Comparison of ENCODE assay signal across 8 cellular contexts in the genomic region with DNA sequence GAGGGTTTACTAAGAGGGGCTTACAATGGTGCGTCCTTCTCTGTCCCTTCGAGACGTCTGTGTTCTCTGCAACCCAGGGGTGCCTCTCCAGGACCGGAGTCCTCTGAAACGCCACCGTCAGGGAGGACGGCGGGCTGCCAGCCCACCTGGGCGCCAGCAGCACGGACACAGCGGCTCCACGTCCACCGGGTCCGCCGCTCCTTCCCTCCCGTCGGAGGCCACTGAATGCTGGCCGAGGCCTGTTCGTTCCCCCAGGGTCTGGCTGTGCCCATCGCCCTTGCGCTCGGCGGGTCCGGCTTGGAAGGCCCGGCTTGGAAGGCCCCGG. TPM values are rescaled to one million over a fixed set of nuclear protein-coding genes. Genes with fewer than 3 reads are reported as not detected.
DNase-seq lines count a peak whose midpoint lies in the region; ATAC-seq, FAIRE-seq and TF ChIP-seq lines count a peak whose summit lies in the region.

No MANE protein-coding gene starts in this region.

- peaks cover 18% of the 10 kb centered on the region for H3K36me3 ChIP-seq in bronchial epithelial cell (ENCODE audit: control insufficient read depth, insufficient read depth, low read length)

- DNase-seq in CD14-positive monocyte (ENCODE audit: low spot score) (no peak), bronchial epithelial cell (ENCODE audit: low read depth) (no peak), AG08396 (ENCODE audit: low spot score) (no peak)
- no peak for DNase-seq in naive thymus-derived CD8-positive, alpha-beta T cell
- DNase-seq in central memory CD4-positive, alpha-beta T cell = no peak
- DNase-seq in stimulated activated CD4-positive, alpha-beta T cell treated with anti-CD3 and anti-CD28 coated beads, Interleukin-1b, Interleukin-23, amount 100 ng/mL, for 48 hours = no peak

- peaks cover 43% of the 10 kb centered on the region for H3K4me1 Mint-ChIP-seq in CD14-positive monocyte
- peaks cover 13 to 56% (median 46%) of the 10 kb centered on the region in 4 donors for H3K4me1 Mint-ChIP-seq in naive thymus-derived CD8-positive, alpha-beta T cell

- ATAC-seq in HG03354 (IDR thresholded peaks at IDR 0.05; ENCODE audit: poor library complexity, severe bottlenecking, unreplicated experiment) (peak; percentile 5), GM19324 (IDR thresholded peaks at IDR 0.05; ENCODE audit: low FRiP score, unreplicated experiment) (no peak)
- ATAC-seq in naive thymus-derived CD8-positive, alpha-beta T cell = no peak

- H3K4me3 ChIP-seq in bronchial epithelial cell (ENCODE audit: low read depth, low read length) = peak overlapping the region; percentile 89

- TF ChIP-seq CTCF in CD14-positive monocyte (IDR thresholded peaks at IDR 0.05) (no peak), bronchial epithelial cell (IDR thresholded peaks at IDR 0.05; ENCODE audit: insufficient read depth, low read length, severe bottlenecking) (no peak)

- POLR2A ChIA-PET in naive thymus-derived CD8-positive, alpha-beta T cell (lab: Charles Lee) = interaction anchor here (0.6 to 3.9 kb wide), 14 partner anchors 10 to 739 kb away, joined by 3 to 43 read pairs (median 7); a partner anchor contains a TSS

- H3K27me3 ChIP-seq in bronchial epithelial cell (ENCODE audit: control insufficient read depth, insufficient read depth, low read length) = no peaks in the 10 kb centered on the region

- FAIRE-seq in bronchial epithelial cell (lab: Jason Lieb, UNC) = no peak

- peak overlapping the region in 3 of 7 donors; percentile 50 to 71 (median 51) for H3K27ac Mint-ChIP-seq in CD14-positive monocyte
- H3K27ac Mint-ChIP-seq in naive thymus-derived CD8-positive, alpha-beta T cell = peak overlapping the region in 3 of 10 donors; percentile 46 to 82 (median 69)

- H3K4me3 Mint-ChIP-seq in CD14-positive monocyte = peak overlapping the region; percentile 77 to 88
- peak overlapping the region; percentile 75 to 94 (median 86) for H3K4me3 Mint-ChIP-seq in naive thymus-derived CD8-positive, alpha-beta T cell

- peaks cover 16 to 38% of the 10 kb centered on the region in 2 donors for H3K36me3 Mint-ChIP-seq in CD14-positive monocyte
- peaks cover 0 to 3% (median 0%) of the 10 kb centered on the region in 3 donors for H3K36me3 Mint-ChIP-seq in naive thymus-derived CD8-positive, alpha-beta T cell

- no peaks in the 10 kb centered on the region for H3K27me3 Mint-ChIP-seq in CD14-positive monocyte (ENCODE audit: low read depth in 3 of 3)
- no peaks in the 10 kb centered on the region for H3K27me3 Mint-ChIP-seq in naive thymus-derived CD8-positive, alpha-beta T cell

- H3K9me3 Mint-ChIP-seq in CD14-positive monocyte = peaks cover 0 to 2% (median 0%) of the 10 kb centered on the region in 7 donors
- H3K9me3 Mint-ChIP-seq in naive thymus-derived CD8-positive, alpha-beta T cell = no peaks in the 10 kb centered on the region

- intact Hi-C loops in CD14-positive monocyte (cut with micrococcal nuclease) = loop anchor here in 1 of 2 donors (2.0 kb wide), 1 partner anchor 16 kb away; a partner anchor contains a TSS

RNA-seq across cellular contexts. Expression of a gene that starts 0.4 kb away (rescaled TPM):
- 1 to 10 TPM; 3.4 to 4.5 TPM for polyA plus RNA-seq in CD14-positive monocyte
- total RNA-seq in bronchial epithelial cell = 5.8 and 7.8 TPM in 2 replicates
- 100 to 1,000 TPM; 122 to 136 TPM for total RNA-seq in naive thymus-derived CD8-positive, alpha-beta T cell
- 1 to 10 TPM; 2.7 to 2.8 (median 2.8) TPM for polyA plus RNA-seq in naive thymus-derived CD8-positive, alpha-beta T cell

RNA-seq across cellular contexts. Expression of a gene that starts 0.7 kb away (rescaled TPM):
- polyA plus RNA-seq in CD14-positive monocyte = 10 to 100 TPM; 41.0 to 61.3 TPM
- total RNA-seq in bronchial epithelial cell = 31.6 and 49.2 TPM in 2 replicates
- 10 to 100 TPM; 50.8 to 53.3 TPM for total RNA-seq in naive thymus-derived CD8-positive, alpha-beta T cell
- 100 to 1,000 TPM in 2 of 3 donors, 10 to 100 TPM in 1; 85.2 to 135 (median 107) TPM for polyA plus RNA-seq in naive thymus-derived CD8-positive, alpha-beta T cell

RNA-seq across cellular contexts. Expression of a gene that starts 15.7 kb away (rescaled TPM):
- polyA plus RNA-seq in CD14-positive monocyte = 1 to 10 TPM in 1 of 2 donors, under 1 TPM in 1; 0.69 to 1.0 TPM
- total RNA-seq in bronchial epithelial cell = 7.9 and 9.2 TPM in 2 replicates
- total RNA-seq in naive thymus-derived CD8-positive, alpha-beta T cell = 10 to 100 TPM; 10.3 to 12.0 TPM
- 1 to 10 TPM; 1.1 to 4.4 (median 4.2) TPM for polyA plus RNA-seq in naive thymus-derived CD8-positive, alpha-beta T cell

RNA-seq across cellular contexts. Expression of a gene that starts 56.7 kb away (rescaled TPM):
- polyA plus RNA-seq in CD14-positive monocyte = 10 to 100 TPM; 50.8 to 68.4 TPM
- 35.5 and 49.2 TPM in 2 replicates for total RNA-seq in bronchial epithelial cell
- 10 to 100 TPM; 59.3 to 60.9 TPM for total RNA-seq in naive thymus-derived CD8-positive, alpha-beta T cell
- polyA plus RNA-seq in naive thymus-derived CD8-positive, alpha-beta T cell = 10 to 100 TPM; 32.6 to 53.8 (median 39.7) TPM

Comparison
In these comparisons a context has a peak if more than half of its experiments do, and no peak if none do; other contexts are left out.
1. RNA of a gene that starts 0.4 kb away (total RNA-seq): 122 to 136 TPM in naive thymus-derived CD8-positive, alpha-beta T cell; 5.8 to 7.8 TPM in bronchial epithelial cell; every median in the first group is over 10 times any median in the second.